Comparison of ENCODE assay signal across 8 cellular contexts in genomic region chr1:205504311-205505075, GRCh38. TPM values are rescaled to one million over a fixed set of nuclear protein-coding genes. Genes with fewer than 3 reads are reported as not detected.
DNase-seq lines count a peak whose midpoint lies in the region; ATAC-seq, FAIRE-seq and TF ChIP-seq lines count a peak whose summit lies in the region.

CDK18 (plus strand) TSS chr1:205504669; CDS start chr1:205523168, 18,499 bp downstream.

- intact Hi-C loops in mammary epithelial cell (cut with micrococcal nuclease) = loop anchor here (1.0 kb wide), 1 partner anchor 11 kb away; no protein-coding TSS in a partner anchor

- BruUV-seq in mammary epithelial cell (replicated peaks; lab: Mats Ljungman, UMichigan) = no TSS peak

- DNase-seq in D721Med (ENCODE audit: insufficient read length, low spot score) (peak; percentile 91), NCI-H1048 (lab: John Stamatoyannopoulos, UW) (peak; percentile 71), SW480 (ENCODE audit: low spot score) (peak; percentile 64), mammary epithelial cell (peak; percentile 85), islet precursor cell (peak; percentile 94)

- H3K9ac ChIP-seq in mammary epithelial cell (ENCODE audit: insufficient read depth, low read length) = peak within 1 kb of the TSS; percentile 87

- no peaks in the 10 kb centered on the region for H4K20me1 ChIP-seq in mammary epithelial cell (ENCODE audit: insufficient read depth, low read length)

- H3K27me3 ChIP-seq in mammary epithelial cell (ENCODE audit: insufficient read depth, low read length) = no peaks in the 10 kb centered on the region

- no peak for FAIRE-seq in D721Med (lab: Jason Lieb, UNC)

- TF ChIP-seq CTCF in D721Med (IDR thresholded peaks at IDR 0.05; ENCODE audit: insufficient read depth, missing control alignments) = no peak
- no peak for TF ChIP-seq CTCF in mammary epithelial cell (conservative IDR thresholded peaks at IDR 0.05 in 1 of 2, IDR thresholded peaks at IDR 0.05 in 1 of 2; ENCODE audit: extremely low read depth in 1 of 2, insufficient read depth in 1 of 2, low read depth in 1 of 2, low read length in 2 of 2)

- peak within 1 kb of the TSS; percentile 89 for H2AFZ ChIP-seq in mammary epithelial cell (ENCODE audit: low read depth, low read length)

- CTCF ChIA-PET in mammary epithelial cell (lab: Charles Lee; ENCODE audit: low non-redundant PET) = no interaction called here

- in situ Hi-C loops in mammary epithelial cell (cut with MboI; ENCODE audit: low sequenced_read_pairs in 2 of 2) = no loop called here

- no peaks in the 10 kb centered on the region for H3K36me3 ChIP-seq in mammary epithelial cell (ENCODE audit: insufficient read depth, low read length)

- H3K27ac ChIP-seq in mammary epithelial cell (ENCODE audit: insufficient read depth, low read depth, low read length) (peak within 1 kb of the TSS; percentile 65), skin epidermis (peak within 1 kb of the TSS in 17 of 21 experiments; percentile 17 to 76 (median 46))

- H3K4me3 ChIP-seq in mammary epithelial cell (replicated peaks in 1 of 3; ENCODE audit: insufficient read depth in 1 of 3, low read depth in 2 of 3, low read length in 3 of 3) (peak within 1 kb of the TSS; percentile 71 to 84 (median 71)), skin epidermis (peak within 1 kb of the TSS; percentile 26 to 68 (median 41))

- peak within 1 kb of the TSS; percentile 88 for H3K4me2 ChIP-seq in mammary epithelial cell (ENCODE audit: insufficient read depth, low read depth, low read length)

- peaks cover 40% of the 10 kb centered on the region for H3K79me2 ChIP-seq in mammary epithelial cell (ENCODE audit: insufficient read depth, low read length)

- H3K4me1 ChIP-seq in mammary epithelial cell (ENCODE audit: insufficient read depth, low read length) = peaks cover 29% of the 10 kb centered on the region

- no peak for ATAC-seq in GM18861 (IDR thresholded peaks at IDR 0.05; ENCODE audit: unreplicated experiment)
- no peak for ATAC-seq in HG03439 (IDR thresholded peaks at IDR 0.05; ENCODE audit: unreplicated experiment)

- dilution Hi-C loops in mammary epithelial cell (cut with HindIII; ENCODE audit: low sequenced_read_pairs) = no loop called here

- no peaks in the 10 kb centered on the region for H3K9me3 ChIP-seq in mammary epithelial cell (replicated peaks; ENCODE audit: insufficient read depth, low read length)

- WGBS in mammary epithelial cell (ENCODE audit: low coverage, missing lambda C conversion rate) = 35% methylated on average over 3 of the region's 42 CpGs

RNA-seq across cellular contexts. Expression of gene CDK18, which starts in this region (rescaled TPM):
- 10 to 100 TPM; 23.2 to 28.6 TPM for total RNA-seq in mammary epithelial cell
- 24.6 TPM for polyA plus RNA-seq in mammary epithelial cell
- 57.9 TPM for polyA minus RNA-seq in mammary epithelial cell
